In genomic region chr7:73768661-73769480, GRCh38 we compare ENCODE assay signal across 10 cellular contexts. TPM values are rescaled to one million over a fixed set of nuclear protein-coding genes. Genes with fewer than 3 reads are reported as not detected.
A peak's percentile ranks its signal among the peaks of the same experiment; 100 is the strongest.
DNase-seq lines count a peak whose midpoint lies in the region; ATAC-seq, FAIRE-seq and TF ChIP-seq lines count a peak whose summit lies in the region.
"Had no signal": no experiment of that assay in that cellular context is flagged by ENCODE, and none has a peak within 500 bp of the region (broad histone marks: within the 10 kb centered on the region; RNA-seq: fewer than 3 reads in every experiment).

No MANE protein-coding gene starts in this region.

- H3K9ac ChIP-seq in HUES6 (ENCODE audit: low read length) = no peak overlapping the region

- DNase-seq in ELF-1 (ENCODE audit: low read depth, low spot score) (peak; percentile 42), fibroblast of peridontal ligament (ENCODE audit: extremely low read depth) (peak; percentile 3), progenitor cell of endocrine pancreas (ENCODE audit: low spot score, unreplicated experiment) (no peak), activated T-cell treated with anti-CD3 and anti-CD28 coated beads for 4 hours (no peak), urothelium cell line (ENCODE audit: low spot score) (no peak)
- DNase-seq: effector CD8-positive, alpha-beta T cell; stimulated activated CD4-positive, alpha-beta T cell treated with anti-CD3 and anti-CD28 coated beads, Interleukin-4, amount 100 ng/mL, for 4 hours had no signal

- peaks cover 10% of the 10 kb centered on the region for H3K4me1 Mint-ChIP-seq in progenitor cell of endocrine pancreas (ENCODE audit: low read depth)

- peaks cover 37% of the 10 kb centered on the region; the same call in 1 of the 2 replicates for H3K27me3 ChIP-seq in HUES6 (ENCODE audit: control insufficient read depth, insufficient read depth, low read length)

- H3K4me1 ChIP-seq in HUES6 (ENCODE audit: control insufficient read depth, insufficient read depth, low read length) = peaks cover 9% of the 10 kb centered on the region; the same call in 1 of the 2 replicates

- H3K4me3 Mint-ChIP-seq in progenitor cell of endocrine pancreas (ENCODE audit: low read depth) = peak overlapping the region; percentile 41

- no peaks in the 10 kb centered on the region for H3K9me3 Mint-ChIP-seq in progenitor cell of endocrine pancreas (ENCODE audit: low read depth)

- H3K36me3 ChIP-seq in HUES6 (ENCODE audit: control insufficient read depth, insufficient read depth, low read length) = no peaks in the 10 kb centered on the region

- no peak overlapping the region for H3K27ac Mint-ChIP-seq in progenitor cell of endocrine pancreas

- FAIRE-seq in urothelium cell line (lab: Jason Lieb, UNC) = no peak
- FAIRE-seq: D721Med had no signal

- H3K27me3 Mint-ChIP-seq in progenitor cell of endocrine pancreas = no peaks in the 10 kb centered on the region

- peak overlapping the region; percentile 76; the same call in 1 of the 2 replicates for H3K4me3 ChIP-seq in HUES6 (ENCODE audit: low read depth, low read length)

- no peaks in the 10 kb centered on the region for H3K9me3 ChIP-seq in HUES6 (ENCODE audit: control insufficient read depth, insufficient read depth, low read depth, low read length)

- H3K36me3 Mint-ChIP-seq in progenitor cell of endocrine pancreas (ENCODE audit: insufficient read depth) = peaks cover 13% of the 10 kb centered on the region

- no peak overlapping the region for H3K27ac ChIP-seq in HUES6 (ENCODE audit: low read depth, low read length)

- no peak for TF ChIP-seq CTCF in progenitor cell of endocrine pancreas (IDR thresholded peaks at IDR 0.05; ENCODE audit: unreplicated experiment)

- ATAC-seq in GM19455 (IDR thresholded peaks at IDR 0.05; ENCODE audit: unreplicated experiment) = no peak

RNA-seq across cellular contexts. Expression of gene CLDN3, which starts 1.2 kb away (rescaled TPM):
- total RNA-seq in progenitor cell of endocrine pancreas = 49.0 and 49.9 TPM in 2 replicates

RNA-seq across cellular contexts. Expression of gene ABHD11, which starts 30.3 kb away (rescaled TPM):
- total RNA-seq in progenitor cell of endocrine pancreas = 62.9 and 69.7 TPM in 2 replicates

RNA-seq across cellular contexts. Expression of gene STX1A, which starts 49.4 kb away (rescaled TPM):
- 40.9 and 46.6 TPM in 2 replicates for total RNA-seq in progenitor cell of endocrine pancreas

Comparison
In these comparisons a context has a peak if more than half of its experiments do, and no peak if none do; other contexts are left out.
1. DNase-seq: peak in ELF-1 (single experiment) and fibroblast of peridontal ligament (single experiment); none in progenitor cell of endocrine pancreas (single experiment), activated T-cell treated with anti-CD3 and anti-CD28 coated beads for 4 hours (single experiment) and urothelium cell line (single experiment).